In genomic region chr19:52270266-52270885, GRCh38 we compare ENCODE assay signal across 7 cellular contexts. TPM values are rescaled to one million over a fixed set of nuclear protein-coding genes. Genes with fewer than 3 reads are reported as not detected.
A peak's percentile ranks its signal among the peaks of the same experiment; 100 is the strongest.
DNase-seq lines count a peak whose midpoint lies in the region; ATAC-seq and TF ChIP-seq lines count a peak whose summit lies in the region.

No MANE protein-coding gene starts in this region.

- peak overlapping the region; percentile 99 for H3K4me3 Mint-ChIP-seq in activated CD8-positive, alpha-beta T cell treated with anti-CD3 and anti-CD28 coated beads for 36 hours
- H3K4me3 Mint-ChIP-seq in glutamatergic neuron (ENCODE audit: unreplicated experiment) = peak overlapping the region; percentile 96

- H3K36me3 Mint-ChIP-seq in activated CD8-positive, alpha-beta T cell treated with anti-CD3 and anti-CD28 coated beads for 36 hours (ENCODE audit: low read depth) = peaks cover 49% of the 10 kb centered on the region
- peaks cover 32% of the 10 kb centered on the region for H3K36me3 Mint-ChIP-seq in glutamatergic neuron (ENCODE audit: unreplicated experiment)

- peak overlapping the region; percentile 99 for H3K9ac ChIP-seq in HUES6 (ENCODE audit: low read length)

- peaks cover 20% of the 10 kb centered on the region for H3K9me3 Mint-ChIP-seq in activated CD8-positive, alpha-beta T cell treated with anti-CD3 and anti-CD28 coated beads for 36 hours
- peaks cover 11% of the 10 kb centered on the region for H3K9me3 Mint-ChIP-seq in glutamatergic neuron (ENCODE audit: unreplicated experiment)

- intact Hi-C loops in activated CD8-positive, alpha-beta T cell treated with anti-CD3 and anti-CD28 coated beads for 36 hours (cut with micrococcal nuclease) = no loop called here

- peaks cover 12% of the 10 kb centered on the region; the same call in 1 of the 2 replicates for H3K9me3 ChIP-seq in HUES6 (ENCODE audit: control insufficient read depth, insufficient read depth, low read depth, low read length)

- DNase-seq in GM04503 (ENCODE audit: low read depth) = peak; percentile 4
- peak; percentile 10 for DNase-seq in activated CD8-positive, alpha-beta T cell treated with anti-CD3 and anti-CD28 coated beads for 36 hours
- DNase-seq in glutamatergic neuron = peak; percentile 30
- DNase-seq in putamen (ENCODE audit: low spot score) = peak; percentile 0
- DNase-seq in NCI-H1092 (lab: John Stamatoyannopoulos, UW) = no peak

- H3K27ac ChIP-seq in HUES6 (ENCODE audit: low read depth, low read length) = peak overlapping the region; percentile 98

- no peak for ATAC-seq in activated CD8-positive, alpha-beta T cell treated with anti-CD3 and anti-CD28 coated beads for 36 hours
- no peak for ATAC-seq in HG02840 (IDR thresholded peaks at IDR 0.05; ENCODE audit: low FRiP score, unreplicated experiment)

- no peaks in the 10 kb centered on the region for H3K27me3 Mint-ChIP-seq in activated CD8-positive, alpha-beta T cell treated with anti-CD3 and anti-CD28 coated beads for 36 hours
- H3K27me3 Mint-ChIP-seq in glutamatergic neuron (ENCODE audit: unreplicated experiment) = peaks cover 8% of the 10 kb centered on the region

- CTCF ChIA-PET in activated CD8-positive, alpha-beta T cell treated with anti-CD3 and anti-CD28 coated beads for 36 hours (lab: Charles Lee) = no interaction called here

- peak overlapping the region; percentile 96 for H3K27ac Mint-ChIP-seq in activated CD8-positive, alpha-beta T cell treated with anti-CD3 and anti-CD28 coated beads for 36 hours
- peak overlapping the region; percentile 98 for H3K27ac Mint-ChIP-seq in glutamatergic neuron (ENCODE audit: unreplicated experiment)

- peaks cover 40% of the 10 kb centered on the region for H3K4me1 Mint-ChIP-seq in activated CD8-positive, alpha-beta T cell treated with anti-CD3 and anti-CD28 coated beads for 36 hours (ENCODE audit: low read depth)
- H3K4me1 Mint-ChIP-seq in glutamatergic neuron (ENCODE audit: low read depth, unreplicated experiment) = peaks cover 4% of the 10 kb centered on the region

- H3K4me1 ChIP-seq in HUES6 (ENCODE audit: control insufficient read depth, insufficient read depth, low read length) = no peaks in the 10 kb centered on the region; the same call in 1 of the 2 replicates

- no peaks in the 10 kb centered on the region for H3K27me3 ChIP-seq in HUES6 (ENCODE audit: control insufficient read depth, insufficient read depth, low read length)

- peaks cover 36% of the 10 kb centered on the region for H3K36me3 ChIP-seq in HUES6 (ENCODE audit: control insufficient read depth, insufficient read depth, low read length)

- peak overlapping the region; percentile 99 for H3K4me3 ChIP-seq in HUES6 (ENCODE audit: low read depth, low read length)

- POLR2A ChIA-PET in activated CD8-positive, alpha-beta T cell treated with anti-CD3 and anti-CD28 coated beads for 36 hours (lab: Charles Lee) = no interaction called here

- TF ChIP-seq CTCF in activated CD8-positive, alpha-beta T cell treated with anti-CD3 and anti-CD28 coated beads for 36 hours (IDR thresholded peaks at IDR 0.05) = no peak
- TF ChIP-seq CTCF in glutamatergic neuron (IDR thresholded peaks at IDR 0.05; ENCODE audit: partially characterized antibody, unreplicated experiment) = no peak

RNA-seq across cellular contexts. Expression of gene ZNF766, which starts 1.0 kb away (rescaled TPM):
- 10 to 100 TPM; 30.7 to 32.9 TPM for total RNA-seq in activated CD8-positive, alpha-beta T cell treated with anti-CD3 and anti-CD28 coated beads for 36 hours
- total RNA-seq in glutamatergic neuron (ENCODE audit: unreplicated experiment) = 29.9 TPM

RNA-seq across cellular contexts. Expression of gene ZNF480, which starts 26.6 kb away (rescaled TPM):
- total RNA-seq in activated CD8-positive, alpha-beta T cell treated with anti-CD3 and anti-CD28 coated beads for 36 hours = 1 to 10 TPM; 2.6 to 3.2 TPM
- total RNA-seq in glutamatergic neuron (ENCODE audit: unreplicated experiment) = 21.8 TPM
